ENCODE assay signal across 11 cellular contexts in genomic region chr10:72611783-72612182, GRCh38. TPM values are rescaled to one million over a fixed set of nuclear protein-coding genes. Genes with fewer than 3 reads are reported as not detected.
DNase-seq lines count a peak whose midpoint lies in the region; ATAC-seq and TF ChIP-seq lines count a peak whose summit lies in the region.
"Had no signal": no experiment of that assay in that cellular context is flagged by ENCODE, and none has a peak within 500 bp of the region (broad histone marks: within the 10 kb centered on the region; RNA-seq: fewer than 3 reads in every experiment).

No MANE protein-coding gene starts in this region.

- H3K27ac ChIP-seq in A673 (ENCODE audit: low read depth, low read length, poor library complexity, severe bottlenecking), result no peak overlapping the region

- H3K27me3 Mint-ChIP-seq in IgD-negative memory B cell (no peaks in the 10 kb centered on the region), memory B cell (no peaks in the 10 kb centered on the region)

- no peaks in the 10 kb centered on the region for H3K9me3 ChIP-seq in A673 (ENCODE audit: low read depth, low read length, poor library complexity, severe bottlenecking)

- H3K27ac Mint-ChIP-seq in IgD-negative memory B cell (peak overlapping the region in 1 of 3 donors; percentile 6), memory B cell (peak overlapping the region; percentile 82)

- H3K36me3 Mint-ChIP-seq in IgD-negative memory B cell, result peaks cover 9% of the 10 kb centered on the region
- H3K36me3 Mint-ChIP-seq in memory B cell, result peaks cover 15% of the 10 kb centered on the region

- peak; percentile 41 for DNase-seq in A673 (ENCODE audit: low spot score)
- peak; percentile 40 for DNase-seq in cerebellar cortex (ENCODE audit: low spot score)
- DNase-seq in memory B cell (ENCODE audit: low spot score in 2 of 2), result no peak
- no peak for DNase-seq in NCI-H1436 treated with DMSO at 0.1 percent for 48 hours (lab: John Stamatoyannopoulos, UW)
- no peak for DNase-seq in NCI-H2227 treated with DMSO at 0.1 percent for 48 hours (lab: John Stamatoyannopoulos, UW)
- DNase-seq: Kasumi-1; stimulated activated CD4-positive, alpha-beta T cell treated with anti-CD3 and anti-CD28 coated beads, Interleukin-1b, Interleukin-23, amount 100 ng/mL, for 48 hours; T-helper 1 cell had no signal

- H3K4me3 Mint-ChIP-seq in IgD-negative memory B cell, result peak overlapping the region; percentile 16 to 82 (median 48)
- peak overlapping the region; percentile 68 for H3K4me3 Mint-ChIP-seq in memory B cell

- BruUV-seq in A673 (replicated peaks; lab: Mats Ljungman, UMichigan), result no TSS peak

- H3K4me1 ChIP-seq in A673 (ENCODE audit: insufficient read depth, low read length, poor library complexity, severe bottlenecking), result peaks cover 14% of the 10 kb centered on the region

- ATAC-seq in memory B cell (ENCODE audit: low read depth) (peak; percentile 43), HG03439 (IDR thresholded peaks at IDR 0.05; ENCODE audit: unreplicated experiment) (no peak), GM19463 (IDR thresholded peaks at IDR 0.05; ENCODE audit: unreplicated experiment) (no peak)

- intact Hi-C loops in A673 (cut with micrococcal nuclease; ENCODE audit: unreplicated experiment), result loop anchor here (10.0 kb wide), 1 partner anchor 247 kb away; no protein-coding TSS in a partner anchor

- POLR2A ChIA-PET in A673 (lab: Charles Lee; ENCODE audit: low non-redundant PET), result no interaction called here

- CTCF ChIA-PET in A673 (lab: Charles Lee), result interaction anchor here (0.5 to 0.6 kb wide), 3 partner anchors 20 to 1270 kb away, joined by 4 to 5 read pairs (median 5); no protein-coding TSS in a partner anchor

- H3K27me3 ChIP-seq in A673 (replicated peaks; ENCODE audit: insufficient read depth, low read depth, low read length, poor library complexity), result no peaks in the 10 kb centered on the region

- H3K9me3 Mint-ChIP-seq in IgD-negative memory B cell (peaks cover 1 to 11% (median 2%) of the 10 kb centered on the region in 3 donors), memory B cell (peaks cover 5% of the 10 kb centered on the region)

- H3K4me1 Mint-ChIP-seq in IgD-negative memory B cell (peaks cover 9 to 29% (median 17%) of the 10 kb centered on the region in 3 donors), memory B cell (peaks cover 22% of the 10 kb centered on the region)

- no peak for TF ChIP-seq CTCF in A673 (conservative IDR thresholded peaks at IDR 0.05; ENCODE audit: low read depth, low read length)

- H3K36me3 ChIP-seq in A673 (ENCODE audit: insufficient read depth, low read length, poor library complexity, severe bottlenecking), result no peaks in the 10 kb centered on the region

- peak overlapping the region; percentile 16 for H3K4me3 ChIP-seq in A673 (ENCODE audit: low read depth, low read length, poor library complexity, severe bottlenecking)

RNA-seq across cellular contexts. Expression of gene MICU1, which starts 14.1 kb away (rescaled TPM):
- 37.7 and 43.2 TPM in 2 replicates for total RNA-seq in A673 (2021)
- polyA plus RNA-seq in IgD-negative memory B cell, result 24.4 TPM

Comparison
In these comparisons a context has a peak if more than half of its experiments do, and no peak if none do; other contexts are left out.
1. DNase-seq: peak in A673 (single experiment) and cerebellar cortex (single experiment); none in memory B cell (0 of 2), NCI-H1436 treated with DMSO at 0.1 percent for 48 hours (single experiment) and NCI-H2227 treated with DMSO at 0.1 percent for 48 hours (single experiment).